Comparison of ENCODE assay signal across 15 cellular contexts in genomic region chr12:115355301-115355700, GRCh38.
A peak's percentile ranks its signal among the peaks of the same experiment; 100 is the strongest.
DNase-seq lines count a peak whose midpoint lies in the region; ATAC-seq, FAIRE-seq and TF ChIP-seq lines count a peak whose summit lies in the region.
"Had no signal": no experiment of that assay in that cellular context is flagged by ENCODE, and none has a peak within 500 bp of the region (broad histone marks: within the 10 kb centered on the region; RNA-seq: fewer than 3 reads in every experiment).

No MANE protein-coding gene starts in this region.

- peak overlapping the region in 1 of 2 experiments; percentile 95; a peak in 2 of 4 replicates for H4K8ac ChIP-seq in IMR-90 (ENCODE audit: low read depth in 2 of 2, low read length in 2 of 2)

- H2BK120ac ChIP-seq in IMR-90 (ENCODE audit: low read depth, low read length) = peak overlapping the region; percentile 99

- H2AFZ ChIP-seq in IMR-90 (replicated peaks; ENCODE audit: low read length, poor library complexity) = no peak overlapping the region
- no peak overlapping the region for H2AFZ ChIP-seq in keratinocyte (ENCODE audit: control insufficient read depth, low read length)

- no peak overlapping the region for H3K9ac ChIP-seq in IMR-90 (ENCODE audit: low read depth, low read length)
- no peak overlapping the region for H3K9ac ChIP-seq in keratinocyte (ENCODE audit: control insufficient read depth, extremely low read depth, insufficient read depth, low read length)

- TF ChIP-seq RAD21 in IMR-90 (IDR thresholded peaks at IDR 0.05; ENCODE audit: low read length) = no peak

- FAIRE-seq in keratinocyte (lab: Jason Lieb, UNC) = peak; percentile 80

- no peak overlapping the region for H2BK5ac ChIP-seq in IMR-90 (ENCODE audit: low read depth, low read length, poor library complexity, severe bottlenecking)

- H4K20me1 ChIP-seq in IMR-90 (ENCODE audit: insufficient read depth, low read length) (no peaks in the 10 kb centered on the region), keratinocyte (ENCODE audit: control insufficient read depth, extremely low read depth, insufficient read depth, low read length) (no peaks in the 10 kb centered on the region)

- CTCF ChIA-PET in IMR-90 (lab: Yijun Ruan, JAX) = no interaction called here

- H3K4me1 ChIP-seq in IMR-90 (ENCODE audit: control insufficient read depth, insufficient read depth, low read length) (peaks cover 6% of the 10 kb centered on the region), keratinocyte (ENCODE audit: control insufficient read depth, extremely low read depth, insufficient read depth, low read length) (peaks cover 24% of the 10 kb centered on the region), testis (no peaks in the 10 kb centered on the region)

- TF ChIP-seq CTCF in IMR-90 (conservative IDR thresholded peaks at IDR 0.05; ENCODE audit: low read depth, low read length) (no peak), keratinocyte (optimal IDR thresholded peaks at IDR 0.05 in 1 of 3, IDR thresholded peaks at IDR 0.05 in 1 of 3, conservative IDR thresholded peaks at IDR 0.05 in 1 of 3; ENCODE audit: extremely low read depth in 1 of 3, insufficient read depth in 2 of 3, low read length in 3 of 3) (no peak), testis (IDR thresholded peaks at IDR 0.05) (no peak)

- POLR2A ChIA-PET in IMR-90 (lab: Charles Lee; ENCODE audit: unreplicated experiment) = interaction anchor here (0.5 kb wide), 1 partner anchor 908 kb away, joined by 6 read pairs; no protein-coding TSS in a partner anchor

- no CpG with 5 or more reads among the region's 2 CpGs for WGBS in IMR-90 (ENCODE audit: extremely low coverage in 2 of 2, insufficient read length in 1 of 2), 2 experiments
- 89 to 95% methylated on average over 2 of the region's 2 CpGs for WGBS in testis, 2 donors

- in situ Hi-C loops in IMR-90 (cut with MboI; ENCODE audit: low sequenced_read_pairs) = no loop called here

- H3K4me3 ChIP-seq in IMR-90 (ENCODE audit: insufficient read depth, low read depth, low read length) (no peak overlapping the region), keratinocyte (ENCODE audit: control insufficient read depth in 2 of 3, extremely low read depth in 1 of 3, insufficient read depth in 2 of 3, low read depth in 1 of 3, low read length in 3 of 3) (no peak overlapping the region), testis (no peak overlapping the region)

- H3K9me3 ChIP-seq in IMR-90 (ENCODE audit: control insufficient read depth, insufficient read depth, low read length) (no peaks in the 10 kb centered on the region), keratinocyte (ENCODE audit: control insufficient read depth, low read depth, low read length) (no peaks in the 10 kb centered on the region), testis (no peaks in the 10 kb centered on the region)

- 0 out of 2 replicates have a peak overlapping the region, but pooled peaks have one; percentile 19 for H4K5ac ChIP-seq in IMR-90 (ENCODE audit: low read depth, low read length)

- no peaks in the 10 kb centered on the region for H3K27me3 ChIP-seq in IMR-90 (ENCODE audit: control insufficient read depth, insufficient read depth, low read length)
- no peaks in the 10 kb centered on the region for H3K27me3 ChIP-seq in keratinocyte (ENCODE audit: control insufficient read depth, extremely low read depth, insufficient read depth, low read length)
- H3K27me3 ChIP-seq in testis = no peaks in the 10 kb centered on the region

- peak overlapping the region; percentile 98; the same call in 1 of the 2 replicates for H3K4ac ChIP-seq in IMR-90 (ENCODE audit: low read depth, low read length)

- H3K36me3 ChIP-seq in IMR-90 (ENCODE audit: control insufficient read depth, insufficient read depth, low read length) = no peaks in the 10 kb centered on the region
- H3K36me3 ChIP-seq in keratinocyte (ENCODE audit: control insufficient read depth in 2 of 2, extremely low read depth in 1 of 2, insufficient read depth in 2 of 2, low read length in 2 of 2) = no peaks in the 10 kb centered on the region
- no peaks in the 10 kb centered on the region for H3K36me3 ChIP-seq in testis (ENCODE audit: low read depth, missing control alignments)

- intact Hi-C loops in IMR-90 (cut with micrococcal nuclease) = loop anchor here (2.0 to 10.0 kb wide), 2 partner anchors 440 to 670 kb away; partner anchors contain the start of gene TBX3
- intact Hi-C loops in testis (cut with DNase I; ENCODE audit: low total_unique reads) = no loop called here

- H3K18ac ChIP-seq in IMR-90 (ENCODE audit: low read depth, low read length) = no peak overlapping the region

- peak; percentile 64 for DNase-seq in EH (ENCODE audit: low read depth)
- DNase-seq in IMR-90 = peak; percentile 45
- peak; percentile 19 for DNase-seq in amniotic epithelial cell (ENCODE audit: low read depth)
- no peak for DNase-seq in keratinocyte (ENCODE audit: low read depth, low spot score)
- DNase-seq in testis = no peak
- no peak for DNase-seq in stimulated activated naive CD8-positive, alpha-beta T cell treated with anti-CD3 and anti-CD28 coated beads, Interleukin-15, Interleukin-2, amounts not matched to agents 100 U/mL and 50 U/mL, for 24 hours
- no peak for DNase-seq in putamen (ENCODE audit: low spot score)
- DNase-seq: AML-193, KBM-7, NCI-H1436, NCI-H2081, NCI-H510A treated with DMSO at 0.1 percent for 48 hours, Right ventricle myocardium superior had no signal

- no peaks in the 10 kb centered on the region for H3K79me2 ChIP-seq in keratinocyte (ENCODE audit: control insufficient read depth, insufficient read depth, low read length)

- dilution Hi-C loops in IMR-90 (cut with HindIII; ENCODE audit: low sequenced_read_pairs, unreplicated experiment) (no loop called here), keratinocyte (cut with MboI; ENCODE audit: extremely low pct_ligation_motif_present, low sequenced_read_pairs) (no loop called here)

- no peaks in the 10 kb centered on the region for H3K79me1 ChIP-seq in IMR-90 (ENCODE audit: low read depth in 1 of 2, low read length in 2 of 2)

- H3K23ac ChIP-seq in IMR-90 (ENCODE audit: low read depth, low read length) = no peak overlapping the region

- H3K9me1 ChIP-seq in IMR-90 (ENCODE audit: insufficient read depth, low read length) = peaks cover 3% of the 10 kb centered on the region
- no peaks in the 10 kb centered on the region for H3K9me1 ChIP-seq in keratinocyte (ENCODE audit: control insufficient read depth, extremely low read depth, insufficient read depth, low read length)

- H3K56ac ChIP-seq in IMR-90 (ENCODE audit: extremely low read depth, insufficient read depth, low read length) = no peak overlapping the region

- no peak overlapping the region for H2AK9ac ChIP-seq in IMR-90 (replicated peaks; ENCODE audit: low read depth, low read length, poor library complexity)

- ATAC-seq in IMR-90 (ENCODE audit: low read depth) = no peak
- no peak for ATAC-seq in GM21515 (IDR thresholded peaks at IDR 0.05; ENCODE audit: unreplicated experiment)
- no peak for ATAC-seq in stimulated activated naive CD8-positive, alpha-beta T cell treated with anti-CD3 and anti-CD28 coated beads, Interleukin-15, Interleukin-2, amounts not matched to agents 100 U/mL and 50 U/mL, for 24 hours
- ATAC-seq: Panc1 had no signal

- H3K4me2 ChIP-seq in IMR-90 (ENCODE audit: low read depth, low read length) (no peak overlapping the region), keratinocyte (ENCODE audit: control insufficient read depth, extremely low read depth, insufficient read depth, low read depth, low read length) (no peak overlapping the region)

- peak overlapping the region; percentile 76 for H2BK20ac ChIP-seq in IMR-90 (ENCODE audit: low read depth, low read length)

- H2BK15ac ChIP-seq in IMR-90 (ENCODE audit: low read depth, low read length) = peak overlapping the region; percentile 98; the same call in 1 of the 3 replicates

- no peak overlapping the region for H4K91ac ChIP-seq in IMR-90 (ENCODE audit: insufficient read depth, low read depth, low read length)

- H3K27ac ChIP-seq in IMR-90 (ENCODE audit: insufficient read depth, low read length) (no peak overlapping the region), keratinocyte (ENCODE audit: control insufficient read depth, insufficient read depth, low read length) (peak overlapping the region; percentile 99), testis (no peak overlapping the region)

- H2AK5ac ChIP-seq in IMR-90 (ENCODE audit: low read depth, low read length) = no peak overlapping the region

- no TSS peak for BruUV-seq in IMR-90 (replicated peaks; lab: Mats Ljungman, UMichigan)

- no peak for TF ChIP-seq POLR2A in IMR-90 (IDR thresholded peaks at IDR 0.05; ENCODE audit: low read depth, low read length)
- TF ChIP-seq POLR2A in testis (IDR thresholded peaks at IDR 0.05) = no peak

- no peak overlapping the region for H3K14ac ChIP-seq in IMR-90 (replicated peaks; ENCODE audit: low read depth, low read length)

TF ChIP-seq in IMR-90, 13 proteins besides CTCF, POLR2A, EP300 and RAD21:
- TF ChIP-seq NFE2L2 (IDR thresholded peaks at IDR 0.05; ENCODE audit: low read depth, low read length) (no peak), BHLHE40 (IDR thresholded peaks at IDR 0.05; ENCODE audit: low read depth, low read length) (no peak), ELK1 (IDR thresholded peaks at IDR 0.05; ENCODE audit: borderline replicate concordance, low read depth, low read length) (no peak), RCOR1 (IDR thresholded peaks at IDR 0.05; ENCODE audit: insufficient replicate concordance, low read length) (no peak)

Comparison
In these comparisons a context has a peak if more than half of its experiments do, and no peak if none do; other contexts are left out.
1. DNase-seq: peak in EH (single experiment), IMR-90 (single experiment) and amniotic epithelial cell (single experiment); none in keratinocyte (single experiment), testis (single experiment), stimulated activated naive CD8-positive, alpha-beta T cell treated with anti-CD3 and anti-CD28 coated beads, Interleukin-15, Interleukin-2, amounts not matched to agents 100 U/mL and 50 U/mL, for 24 hours (single experiment) and putamen (single experiment).